17 cellular contexts compared by ENCODE assay signal in the genomic region with DNA sequence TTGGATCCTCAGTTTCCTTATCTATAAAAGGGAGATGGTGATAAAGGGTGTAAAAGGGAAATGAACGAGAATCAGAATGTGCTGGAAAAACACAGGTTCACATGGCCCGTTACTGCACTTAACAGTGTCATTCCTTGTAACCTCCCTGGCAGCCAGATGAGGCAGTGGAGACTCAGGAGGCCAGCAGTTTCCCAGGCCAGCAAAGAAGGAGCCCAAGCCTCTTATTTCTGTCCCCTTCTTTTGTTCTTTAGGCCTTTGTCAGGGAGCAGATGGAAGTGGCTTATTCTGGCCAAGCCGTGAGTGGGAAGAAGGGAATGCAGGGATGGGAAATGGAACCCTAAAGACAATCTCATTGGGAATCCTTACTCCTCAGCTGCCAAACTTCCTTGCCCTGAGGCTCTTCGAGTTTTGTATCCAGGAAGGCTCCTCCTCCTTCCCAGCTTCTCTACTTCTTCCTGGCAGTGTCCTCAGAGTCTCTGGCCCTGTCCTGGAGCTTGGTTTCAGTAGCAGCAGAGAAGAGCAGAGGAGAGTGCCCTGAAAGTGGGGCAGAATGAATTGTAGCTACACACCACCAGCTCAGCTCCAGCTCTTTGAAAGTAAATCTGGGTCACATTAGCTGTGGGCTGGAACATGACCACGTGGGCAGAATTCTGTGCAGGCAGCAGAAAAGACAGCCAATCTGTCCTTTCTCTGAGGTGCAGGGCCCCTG.
DNase-seq lines count a peak whose midpoint lies in the region; ATAC-seq, FAIRE-seq and TF ChIP-seq lines count a peak whose summit lies in the region.
"Had no signal": no experiment of that assay in that cellular context is flagged by ENCODE, and none has a peak within 500 bp of the region (broad histone marks: within the 10 kb centered on the region; RNA-seq: fewer than 3 reads in every experiment).

No MANE protein-coding gene starts in this region.

- H3K27ac Mint-ChIP-seq in T-helper 2 cell treated with Interferon-gamma antibody and Interleukin-4, amounts not matched to agents 5 μg/mL and 100 μg/mL, for 36 hours = no peak overlapping the region
- H3K27ac Mint-ChIP-seq: activated naive CD8-positive, alpha-beta T cell treated with anti-CD3 and anti-CD28 coated beads for 36 hours; mesothelial cell of epicardium had no signal

- TF ChIP-seq POLR2A in gastrocnemius medialis (IDR thresholded peaks at IDR 0.05) = no peak
- TF ChIP-seq POLR2A in H54 (IDR thresholded peaks at IDR 0.05; ENCODE audit: low read depth, low read length) = no peak
- TF ChIP-seq POLR2A in body of pancreas (IDR thresholded peaks at IDR 0.05) = no peak

- H3K4me3 Mint-ChIP-seq in T-helper 2 cell treated with Interferon-gamma antibody and Interleukin-4, amounts not matched to agents 5 μg/mL and 100 μg/mL, for 36 hours = no peak overlapping the region
- H3K4me3 Mint-ChIP-seq: activated naive CD8-positive, alpha-beta T cell treated with anti-CD3 and anti-CD28 coated beads for 36 hours; mesothelial cell of epicardium had no signal

- TF ChIP-seq CTCF in left ventricle myocardium inferior (IDR thresholded peaks at IDR 0.05; ENCODE audit: borderline replicate concordance) = no peak
- no peak for TF ChIP-seq CTCF in gastrocnemius medialis (IDR thresholded peaks at IDR 0.05 in 4 of 5, conservative IDR thresholded peaks at IDR 0.05 in 1 of 5)
- no peak for TF ChIP-seq CTCF in body of pancreas (IDR thresholded peaks at IDR 0.05)

- H3K27me3 Mint-ChIP-seq in T-helper 2 cell treated with Interferon-gamma antibody and Interleukin-4, amounts not matched to agents 5 μg/mL and 100 μg/mL, for 36 hours (ENCODE audit: low read depth) = peaks cover 7% of the 10 kb centered on the region
- H3K27me3 Mint-ChIP-seq: activated naive CD8-positive, alpha-beta T cell treated with anti-CD3 and anti-CD28 coated beads for 36 hours had no signal

- H3K27me3 ChIP-seq in left ventricle myocardium inferior (ENCODE audit: low read depth) = no peaks in the 10 kb centered on the region
- no peaks in the 10 kb centered on the region for H3K27me3 ChIP-seq in gastrocnemius medialis
- no peaks in the 10 kb centered on the region for H3K27me3 ChIP-seq in body of pancreas
- H3K27me3 ChIP-seq: tibial nerve had no signal

- H3K9me3 ChIP-seq in left ventricle myocardium inferior (replicated peaks) (no peaks in the 10 kb centered on the region), gastrocnemius medialis (no peaks in the 10 kb centered on the region), body of pancreas (no peaks in the 10 kb centered on the region)
- H3K9me3 ChIP-seq: esophagus squamous epithelium, tibial nerve had no signal

- intact Hi-C loops in left ventricle myocardium inferior (cut with micrococcal nuclease) = no loop called here
- intact Hi-C loops in gastrocnemius medialis (cut with DNase I; ENCODE audit: low total_unique reads) = no loop called here
- intact Hi-C loops in body of pancreas (cut with DNase I) = loop anchor here (10.0 kb wide), 1 partner anchor 445 kb away; no protein-coding TSS in a partner anchor

- peak; percentile 92 for DNase-seq in G401 (ENCODE audit: low spot score)
- peak in 43 of 58 donors; percentile 23 to 85 (median 53) for DNase-seq in anterior cingulate cortex (lab: John Stamatoyannopoulos, UW)
- DNase-seq in left ventricle myocardium inferior = no peak
- DNase-seq in gastrocnemius medialis = no peak
- no peak for DNase-seq in activated T-cell treated with anti-CD3 and anti-CD28 coated beads, Interleukin-2, amount 50 U/mL, for 1 hour
- DNase-seq in H54 (ENCODE audit: insufficient read length, low spot score) = no peak
- DNase-seq in T-helper 2 cell treated with Interferon-gamma antibody and Interleukin-4, amounts not matched to agents 5 μg/mL and 100 μg/mL, for 36 hours (ENCODE audit: low spot score) = no peak
- no peak for DNase-seq in body of pancreas
- DNase-seq: activated CD4-positive, alpha-beta T cell treated with anti-CD3 and anti-CD28 coated beads for 4 hours; activated naive CD8-positive, alpha-beta T cell treated with anti-CD3 and anti-CD28 coated beads for 36 hours; COR-L47; esophagus squamous epithelium; NCI-H1417 treated with DMSO at 0.1 percent for 48 hours; PC-9 had no signal

- in situ Hi-C loops in G401 (cut with HindIII; ENCODE audit: low sequenced_read_pairs) (no loop called here), gastrocnemius medialis (cut with MboI; ENCODE audit: low sequenced_read_pairs in 4 of 4) (loop anchor here in 2 of 4 donors (10.0 to 25.0 kb wide), 2 partner anchors 95 to 228 kb away; a partner anchor contains a TSS)

- H3K4me1 Mint-ChIP-seq in T-helper 2 cell treated with Interferon-gamma antibody and Interleukin-4, amounts not matched to agents 5 μg/mL and 100 μg/mL, for 36 hours (ENCODE audit: low read depth) = peaks cover 3% of the 10 kb centered on the region

- H3K27ac ChIP-seq in left ventricle myocardium inferior (replicated peaks) = peak overlapping the region; percentile 36
- peak overlapping the region in 3 of 4 donors; percentile 27 to 71 (median 37) for H3K27ac ChIP-seq in gastrocnemius medialis
- peak overlapping the region in 1 of 4 donors; percentile 37 for H3K27ac ChIP-seq in body of pancreas
- H3K27ac ChIP-seq: PC-9 had no signal

- no peak overlapping the region for H3K4me3 ChIP-seq in left ventricle myocardium inferior
- no peak overlapping the region for H3K4me3 ChIP-seq in gastrocnemius medialis
- no peak overlapping the region for H3K4me3 ChIP-seq in body of pancreas
- H3K4me3 ChIP-seq: esophagus squamous epithelium, PC-9, tibial nerve had no signal

- ATAC-seq in gastrocnemius medialis (peak; percentile 44 to 47), body of pancreas (no peak)

- FAIRE-seq in H54 (lab: Jason Lieb, UNC) = no peak
- FAIRE-seq: GM18507 had no signal

- H3K9me3 Mint-ChIP-seq in T-helper 2 cell treated with Interferon-gamma antibody and Interleukin-4, amounts not matched to agents 5 μg/mL and 100 μg/mL, for 36 hours = no peaks in the 10 kb centered on the region
- H3K9me3 Mint-ChIP-seq: activated naive CD8-positive, alpha-beta T cell treated with anti-CD3 and anti-CD28 coated beads for 36 hours; mesothelial cell of epicardium had no signal

- H3K36me3 Mint-ChIP-seq in T-helper 2 cell treated with Interferon-gamma antibody and Interleukin-4, amounts not matched to agents 5 μg/mL and 100 μg/mL, for 36 hours (ENCODE audit: low read depth) = no peaks in the 10 kb centered on the region
- H3K36me3 Mint-ChIP-seq: activated naive CD8-positive, alpha-beta T cell treated with anti-CD3 and anti-CD28 coated beads for 36 hours; mesothelial cell of epicardium had no signal

- H3K4me1 ChIP-seq in left ventricle myocardium inferior (peaks cover 30% of the 10 kb centered on the region), gastrocnemius medialis (peaks cover 22 to 30% of the 10 kb centered on the region in 2 donors), body of pancreas (peaks cover 5% of the 10 kb centered on the region)

- 55 to 66% methylated on average over 5 of the region's 5 CpGs for WGBS in body of pancreas, 2 donors

- H3K36me3 ChIP-seq in left ventricle myocardium inferior (no peaks in the 10 kb centered on the region), gastrocnemius medialis (no peaks in the 10 kb centered on the region), body of pancreas (replicated peaks in 1 of 2; ENCODE audit: insufficient read depth in 1 of 2, low read depth in 2 of 2) (no peaks in the 10 kb centered on the region)
- H3K36me3 ChIP-seq: esophagus squamous epithelium, tibial nerve had no signal

Comparison
In these comparisons a context has a peak if more than half of its experiments do, and no peak if none do; other contexts are left out.
1. DNase-seq: peak in G401 (single experiment) and anterior cingulate cortex (43 of 58); none in left ventricle myocardium inferior (single experiment), gastrocnemius medialis (0 of 2), activated T-cell treated with anti-CD3 and anti-CD28 coated beads, Interleukin-2, amount 50 U/mL, for 1 hour (single experiment), H54 (single experiment), T-helper 2 cell treated with Interferon-gamma antibody and Interleukin-4, amounts not matched to agents 5 μg/mL and 100 μg/mL, for 36 hours (single experiment) and body of pancreas (0 of 4).